In genomic region chr3:141875374-141875892, GRCh38 we compare ENCODE assay signal across 8 cellular contexts. TPM values are rescaled to one million over a fixed set of nuclear protein-coding genes. Genes with fewer than 3 reads are reported as not detected.
A peak's percentile ranks its signal among the peaks of the same experiment; 100 is the strongest.
DNase-seq lines count a peak whose midpoint lies in the region; ATAC-seq and TF ChIP-seq lines count a peak whose summit lies in the region.

No MANE protein-coding gene starts in this region.

- peak; percentile 78 to 79 for ATAC-seq in natural killer cell treated with Interleukin-12 subunit alpha and Interleukin-12 subunit beta and Interleukin-15 and Interleukin-18, amount 100 ng/mL, for 72 hours
- peak; percentile 76 for ATAC-seq in stimulated activated naive CD8-positive, alpha-beta T cell treated with anti-CD3 and anti-CD28 coated beads, Interleukin-15, Interleukin-2, amounts not matched to agents 100 U/mL and 50 U/mL, for 24 hours

- H3K9me3 Mint-ChIP-seq in natural killer cell treated with Interleukin-12 subunit alpha and Interleukin-12 subunit beta and Interleukin-15 and Interleukin-18, amount 100 ng/mL, for 72 hours = no peaks in the 10 kb centered on the region

- H3K4me3 ChIP-seq in fibroblast of pulmonary artery (replicated peaks; ENCODE audit: low read depth, low read length) = peak overlapping the region; percentile 96

- H3K4me1 Mint-ChIP-seq in natural killer cell treated with Interleukin-12 subunit alpha and Interleukin-12 subunit beta and Interleukin-15 and Interleukin-18, amount 100 ng/mL, for 72 hours (ENCODE audit: low read depth in 2 of 2) = peaks cover 19 to 24% of the 10 kb centered on the region in 2 donors

- peak; percentile 89 for TF ChIP-seq CTCF in fibroblast of pulmonary artery (IDR thresholded peaks at IDR 0.05; ENCODE audit: low read length, missing control alignments)

- DNase-seq in DMS53 (lab: John Stamatoyannopoulos, UW) (peak; percentile 92), H4 (ENCODE audit: low spot score) (peak; percentile 86), M059J (ENCODE audit: low read depth) (peak; percentile 87), SHP77 (lab: John Stamatoyannopoulos, UW) (peak; percentile 75 to 82), fibroblast of pulmonary artery (ENCODE audit: low read depth) (peak; percentile 83)
- DNase-seq in activated effector memory CD4-positive, alpha-beta T cell treated with Interleukin-2 at 50 U/mL for 16 hours = peak; percentile 75
- DNase-seq in natural killer cell treated with Interleukin-12 subunit alpha and Interleukin-12 subunit beta and Interleukin-15 and Interleukin-18, amount 100 ng/mL, for 72 hours (ENCODE audit: low spot score) = peak; percentile 88
- DNase-seq in stimulated activated naive CD8-positive, alpha-beta T cell treated with anti-CD3 and anti-CD28 coated beads, Interleukin-15, Interleukin-2, amounts not matched to agents 100 U/mL and 50 U/mL, for 24 hours = peak; percentile 87

- peak overlapping the region; percentile 79 to 81 for H3K27ac Mint-ChIP-seq in natural killer cell treated with Interleukin-12 subunit alpha and Interleukin-12 subunit beta and Interleukin-15 and Interleukin-18, amount 100 ng/mL, for 72 hours

- peak overlapping the region; percentile 88 for H3K4me3 Mint-ChIP-seq in natural killer cell treated with Interleukin-12 subunit alpha and Interleukin-12 subunit beta and Interleukin-15 and Interleukin-18, amount 100 ng/mL, for 72 hours

- no peaks in the 10 kb centered on the region for H3K27me3 Mint-ChIP-seq in natural killer cell treated with Interleukin-12 subunit alpha and Interleukin-12 subunit beta and Interleukin-15 and Interleukin-18, amount 100 ng/mL, for 72 hours

- H3K36me3 Mint-ChIP-seq in natural killer cell treated with Interleukin-12 subunit alpha and Interleukin-12 subunit beta and Interleukin-15 and Interleukin-18, amount 100 ng/mL, for 72 hours = no peaks in the 10 kb centered on the region

RNA-seq across cellular contexts. Expression of gene ATP1B3, which starts 1.0 kb away (rescaled TPM):
- 131 and 132 TPM in 2 replicates for total RNA-seq in H4 (2014; rRNA removed; shearing (Covaris generic))
- total RNA-seq in M059J (2014; rRNA removed; shearing (Covaris generic)) = 141 and 205 TPM in 2 replicates
- 100 to 1,000 TPM; 135 to 166 TPM for total RNA-seq in natural killer cell treated with Interleukin-12 subunit alpha and Interleukin-12 subunit beta and Interleukin-15 and Interleukin-18, amount 100 ng/mL, for 72 hours

Comparison
In these comparisons a context has a peak if more than half of its experiments do, and no peak if none do; other contexts are left out.
1. Peak in every context shown above with its lines: DNase-seq, ATAC-seq and H3K4me3 ChIP-seq.